In the genomic region with DNA sequence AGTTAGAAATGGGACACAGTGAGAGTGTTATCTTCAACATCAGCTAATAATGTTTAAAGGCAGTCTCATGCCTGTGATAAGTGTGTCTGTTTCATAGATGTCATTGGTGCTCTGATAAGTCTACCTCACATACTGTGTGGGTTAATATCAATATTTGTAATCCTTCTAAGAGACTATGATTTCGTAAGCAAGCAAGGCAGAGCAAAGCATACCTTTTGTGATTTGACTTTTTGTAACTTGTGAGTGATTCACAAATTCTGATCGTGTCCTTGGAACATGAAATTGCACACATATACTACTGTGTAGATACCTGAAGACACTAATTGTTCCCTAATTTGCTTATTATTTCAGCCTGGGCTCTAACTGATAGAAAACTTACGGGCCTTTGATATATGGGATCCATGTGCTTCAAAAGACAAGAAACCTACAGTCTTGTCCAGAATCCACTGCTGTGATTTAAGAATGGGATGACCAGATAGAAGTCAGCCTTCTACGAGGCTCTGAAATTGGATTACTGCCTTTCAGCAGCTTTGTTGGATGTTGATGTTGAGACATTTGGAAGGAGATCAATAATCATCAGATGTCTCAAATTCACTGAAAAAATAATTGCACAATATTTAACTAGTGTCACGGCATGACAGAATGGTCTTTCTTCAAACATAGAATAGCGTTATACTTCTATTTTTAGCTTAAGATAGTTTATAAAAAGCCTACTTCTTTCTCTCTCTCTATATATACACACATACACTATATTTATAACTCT, we compare ENCODE assay signal across 19 cellular contexts.
DNase-seq lines count a peak whose midpoint lies in the region; ATAC-seq, FAIRE-seq and TF ChIP-seq lines count a peak whose summit lies in the region.
"Had no signal": no experiment of that assay in that cellular context is flagged by ENCODE, and none has a peak within 500 bp of the region (broad histone marks: within the 10 kb centered on the region; RNA-seq: fewer than 3 reads in every experiment).

No MANE protein-coding gene starts in this region.

- no peaks in the 10 kb centered on the region for H3K36me3 ChIP-seq in adipocyte (ENCODE audit: control insufficient read depth, insufficient read depth, low read length, severe bottlenecking)
- no peaks in the 10 kb centered on the region for H3K36me3 ChIP-seq in skeletal muscle satellite cell (ENCODE audit: insufficient read depth, low read length)
- H3K36me3 ChIP-seq: esophagus squamous epithelium, MG63 had no signal

- FAIRE-seq in urothelium cell line (lab: Jason Lieb, UNC): no peak
- FAIRE-seq: A204.1 had no signal

- TF ChIP-seq CTCF in fibroblast of the aortic adventitia (IDR thresholded peaks at IDR 0.05; ENCODE audit: insufficient read depth, low read length): no peak

- POLR2A ChIA-PET in activated CD4-positive, alpha-beta memory T cell treated with anti-CD3 and anti-CD28 coated beads for 36 hours (lab: Charles Lee): interaction anchor here (0.7 to 2.3 kb wide), 10 partner anchors 12 to 198 kb away, joined by 3 to 11 read pairs (median 4); a partner anchor contains a TSS
- POLR2A ChIA-PET in activated CD4-positive, alpha-beta memory T cell treated with anti-CD3 and anti-CD28 coated beads, Interleukin-2, amount 10 ng/mL, durations not matched to agents 7 days and 5 days (lab: Charles Lee): interaction anchor here (1.5 to 7.0 kb wide), 3 partner anchors 19 to 65 kb away, joined by 3 to 90 read pairs (median 4); a partner anchor contains a TSS

- H3K4me1 Mint-ChIP-seq in activated CD4-positive, alpha-beta memory T cell treated with anti-CD3 and anti-CD28 coated beads for 36 hours (ENCODE audit: low read depth): peaks cover 48% of the 10 kb centered on the region
- peaks cover 33% of the 10 kb centered on the region for H3K4me1 Mint-ChIP-seq in activated CD4-positive, alpha-beta memory T cell treated with anti-CD3 and anti-CD28 coated beads, Interleukin-2, amount 10 ng/mL, durations not matched to agents 7 days and 5 days

- H3K4me2 ChIP-seq in skeletal muscle satellite cell (ENCODE audit: low read length): peak overlapping the region; percentile 62

- intact Hi-C loops in activated CD4-positive, alpha-beta memory T cell treated with anti-CD3 and anti-CD28 coated beads for 36 hours (cut with micrococcal nuclease): loop anchor here (1.0 kb wide), 1 partner anchor 12 kb away; no protein-coding TSS in a partner anchor

- no peaks in the 10 kb centered on the region for H3K27me3 ChIP-seq in adipocyte (replicated peaks; ENCODE audit: control insufficient read depth, insufficient read depth, low read length)
- H3K27me3 ChIP-seq in skeletal muscle satellite cell (ENCODE audit: control insufficient read depth, insufficient read depth, low read length): no peaks in the 10 kb centered on the region
- H3K27me3 ChIP-seq: esophagus squamous epithelium, MG63 had no signal

- no peak overlapping the region for H3K4me3 Mint-ChIP-seq in activated CD4-positive, alpha-beta memory T cell treated with anti-CD3 and anti-CD28 coated beads for 36 hours
- H3K4me3 Mint-ChIP-seq in activated CD4-positive, alpha-beta memory T cell treated with anti-CD3 and anti-CD28 coated beads, Interleukin-2, amount 10 ng/mL, durations not matched to agents 7 days and 5 days: no peak overlapping the region
- H3K4me3 Mint-ChIP-seq: CD4-positive, CD25-positive, alpha-beta regulatory T cell; mesothelial cell of epicardium; stimulated activated effector memory CD8-positive, alpha-beta T cell treated with anti-CD3 and anti-CD28 coated beads, Interleukin-12 subunit alpha, Interleukin-12 subunit beta, amount 100 ng/mL, for 72 hours had no signal

- H3K4me3 ChIP-seq in adipocyte (ENCODE audit: low read length) (peak overlapping the region; percentile 21), fibroblast of the aortic adventitia (ENCODE audit: low read depth, low read length) (no peak overlapping the region), skeletal muscle satellite cell (ENCODE audit: low read length) (peak overlapping the region; percentile 3)
- H3K4me3 ChIP-seq: esophagus squamous epithelium, MG63 had no signal

- no peak for ATAC-seq in GM19395 (IDR thresholded peaks at IDR 0.05; ENCODE audit: unreplicated experiment)

- H3K27ac Mint-ChIP-seq in activated CD4-positive, alpha-beta memory T cell treated with anti-CD3 and anti-CD28 coated beads for 36 hours: peak overlapping the region; percentile 56
- no peak overlapping the region for H3K27ac Mint-ChIP-seq in activated CD4-positive, alpha-beta memory T cell treated with anti-CD3 and anti-CD28 coated beads, Interleukin-2, amount 10 ng/mL, durations not matched to agents 7 days and 5 days
- H3K27ac Mint-ChIP-seq: activated naive CD4-positive, alpha-beta T cell treated with anti-CD3 and anti-CD28 coated beads, Interleukin-2, amount 50 U/mL, for 72 hours; CD4-positive, CD25-positive, alpha-beta regulatory T cell; mesothelial cell of epicardium; stimulated activated effector memory CD8-positive, alpha-beta T cell treated with anti-CD3 and anti-CD28 coated beads, Interleukin-12 subunit alpha, Interleukin-12 subunit beta, amount 100 ng/mL, for 72 hours had no signal

- no peaks in the 10 kb centered on the region for H3K27me3 Mint-ChIP-seq in activated CD4-positive, alpha-beta memory T cell treated with anti-CD3 and anti-CD28 coated beads for 36 hours
- H3K27me3 Mint-ChIP-seq in activated CD4-positive, alpha-beta memory T cell treated with anti-CD3 and anti-CD28 coated beads, Interleukin-2, amount 10 ng/mL, durations not matched to agents 7 days and 5 days: no peaks in the 10 kb centered on the region
- H3K27me3 Mint-ChIP-seq: CD4-positive, CD25-positive, alpha-beta regulatory T cell had no signal

- H3K9me3 Mint-ChIP-seq in activated CD4-positive, alpha-beta memory T cell treated with anti-CD3 and anti-CD28 coated beads for 36 hours: no peaks in the 10 kb centered on the region
- H3K9me3 Mint-ChIP-seq in activated CD4-positive, alpha-beta memory T cell treated with anti-CD3 and anti-CD28 coated beads, Interleukin-2, amount 10 ng/mL, durations not matched to agents 7 days and 5 days: no peaks in the 10 kb centered on the region
- H3K9me3 Mint-ChIP-seq: mesothelial cell of epicardium; stimulated activated effector memory CD8-positive, alpha-beta T cell treated with anti-CD3 and anti-CD28 coated beads, Interleukin-12 subunit alpha, Interleukin-12 subunit beta, amount 100 ng/mL, for 72 hours had no signal

- no peak for DNase-seq in activated CD4-positive, alpha-beta memory T cell treated with anti-CD3 and anti-CD28 coated beads for 36 hours
- DNase-seq in activated CD4-positive, alpha-beta memory T cell treated with anti-CD3 and anti-CD28 coated beads, Interleukin-2, amount 10 ng/mL, durations not matched to agents 7 days and 5 days: no peak
- DNase-seq in adipocyte (ENCODE audit: low read depth) (peak; percentile 52), fibroblast of the aortic adventitia (ENCODE audit: low read depth) (peak; percentile 44), iPS-NIHi7 (ENCODE audit: extremely low spot score) (no peak), urothelium cell line (ENCODE audit: low spot score) (no peak)
- DNase-seq: CD4-positive, CD25-positive, alpha-beta regulatory T cell; esophagus squamous epithelium; hippocampal formation; kidney glomerular epithelial cell; NCI-H1694; retina had no signal

- H3K9ac ChIP-seq in adipocyte (ENCODE audit: low read length): peak overlapping the region; percentile 53
- H3K9ac ChIP-seq in skeletal muscle satellite cell (ENCODE audit: low read depth, low read length): peak overlapping the region; percentile 63

- CTCF ChIA-PET in activated CD4-positive, alpha-beta memory T cell treated with anti-CD3 and anti-CD28 coated beads for 36 hours (lab: Charles Lee): interaction anchor here (1.0 to 1.5 kb wide), 2 partner anchors 12 to 19 kb away, joined by 3 to 4 read pairs; no protein-coding TSS in a partner anchor
- CTCF ChIA-PET in activated CD4-positive, alpha-beta memory T cell treated with anti-CD3 and anti-CD28 coated beads, Interleukin-2, amount 10 ng/mL, durations not matched to agents 7 days and 5 days (lab: Charles Lee): no interaction called here

- H3K9me3 ChIP-seq in adipocyte (ENCODE audit: control insufficient read depth, low read length): no peaks in the 10 kb centered on the region
- no peaks in the 10 kb centered on the region for H3K9me3 ChIP-seq in skeletal muscle satellite cell (replicated peaks; ENCODE audit: low read length)
- H3K9me3 ChIP-seq: esophagus squamous epithelium, MG63 had no signal

- H3K36me3 Mint-ChIP-seq in activated CD4-positive, alpha-beta memory T cell treated with anti-CD3 and anti-CD28 coated beads for 36 hours: peaks cover 1% of the 10 kb centered on the region
- H3K36me3 Mint-ChIP-seq in activated CD4-positive, alpha-beta memory T cell treated with anti-CD3 and anti-CD28 coated beads, Interleukin-2, amount 10 ng/mL, durations not matched to agents 7 days and 5 days (ENCODE audit: low read depth): peaks cover 4% of the 10 kb centered on the region
- H3K36me3 Mint-ChIP-seq: CD4-positive, CD25-positive, alpha-beta regulatory T cell; mesothelial cell of epicardium had no signal

- H3K4me1 ChIP-seq in adipocyte (ENCODE audit: control insufficient read depth, insufficient read depth, low read length) (peaks cover 40% of the 10 kb centered on the region), skeletal muscle satellite cell (ENCODE audit: control insufficient read depth, insufficient read depth, low read length) (peaks cover 50% of the 10 kb centered on the region)

Comparison
In these comparisons a context has a peak if more than half of its experiments do, and no peak if none do; other contexts are left out.
1. DNase-seq: peak in adipocyte (single experiment) and fibroblast of the aortic adventitia (single experiment); none in activated CD4-positive, alpha-beta memory T cell treated with anti-CD3 and anti-CD28 coated beads for 36 hours (single experiment), activated CD4-positive, alpha-beta memory T cell treated with anti-CD3 and anti-CD28 coated beads, Interleukin-2, amount 10 ng/mL, durations not matched to agents 7 days and 5 days (single experiment), iPS-NIHi7 (single experiment) and urothelium cell line (single experiment).